2 cellular contexts compared by ENCODE assay signal in the genomic region with DNA sequence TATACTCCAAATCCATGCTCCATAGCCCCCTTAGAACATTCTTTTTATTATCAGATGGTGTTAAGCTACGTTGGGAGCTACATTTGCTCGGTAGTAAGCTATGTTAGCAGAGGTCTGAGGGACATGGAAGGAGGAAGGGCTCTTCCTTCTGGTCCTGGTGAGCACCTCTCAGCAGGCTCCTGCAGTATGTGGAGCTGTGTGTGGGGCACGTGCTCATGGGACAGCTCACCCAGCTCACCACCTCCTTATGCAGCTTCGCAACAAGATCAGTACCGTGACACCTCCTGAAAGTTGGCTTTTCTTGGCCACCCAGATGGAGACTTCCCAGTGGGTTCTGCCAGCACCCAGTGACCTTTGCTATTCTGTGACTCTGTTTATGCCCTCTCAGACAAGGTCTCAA.
TF ChIP-seq lines count a peak whose summit lies in the region.

No MANE protein-coding gene starts in this region.

TF ChIP-seq in GM23338, 12 proteins besides CTCF, POLR2A, EP300 and RAD21:
- TF ChIP-seq EZH2phosphoT487 (IDR thresholded peaks at IDR 0.05; ENCODE audit: unreplicated experiment): no peak
- no peak for TF ChIP-seq NANOG (IDR thresholded peaks at IDR 0.05; ENCODE audit: borderline replicate concordance)
- TF ChIP-seq, protein P1, sequence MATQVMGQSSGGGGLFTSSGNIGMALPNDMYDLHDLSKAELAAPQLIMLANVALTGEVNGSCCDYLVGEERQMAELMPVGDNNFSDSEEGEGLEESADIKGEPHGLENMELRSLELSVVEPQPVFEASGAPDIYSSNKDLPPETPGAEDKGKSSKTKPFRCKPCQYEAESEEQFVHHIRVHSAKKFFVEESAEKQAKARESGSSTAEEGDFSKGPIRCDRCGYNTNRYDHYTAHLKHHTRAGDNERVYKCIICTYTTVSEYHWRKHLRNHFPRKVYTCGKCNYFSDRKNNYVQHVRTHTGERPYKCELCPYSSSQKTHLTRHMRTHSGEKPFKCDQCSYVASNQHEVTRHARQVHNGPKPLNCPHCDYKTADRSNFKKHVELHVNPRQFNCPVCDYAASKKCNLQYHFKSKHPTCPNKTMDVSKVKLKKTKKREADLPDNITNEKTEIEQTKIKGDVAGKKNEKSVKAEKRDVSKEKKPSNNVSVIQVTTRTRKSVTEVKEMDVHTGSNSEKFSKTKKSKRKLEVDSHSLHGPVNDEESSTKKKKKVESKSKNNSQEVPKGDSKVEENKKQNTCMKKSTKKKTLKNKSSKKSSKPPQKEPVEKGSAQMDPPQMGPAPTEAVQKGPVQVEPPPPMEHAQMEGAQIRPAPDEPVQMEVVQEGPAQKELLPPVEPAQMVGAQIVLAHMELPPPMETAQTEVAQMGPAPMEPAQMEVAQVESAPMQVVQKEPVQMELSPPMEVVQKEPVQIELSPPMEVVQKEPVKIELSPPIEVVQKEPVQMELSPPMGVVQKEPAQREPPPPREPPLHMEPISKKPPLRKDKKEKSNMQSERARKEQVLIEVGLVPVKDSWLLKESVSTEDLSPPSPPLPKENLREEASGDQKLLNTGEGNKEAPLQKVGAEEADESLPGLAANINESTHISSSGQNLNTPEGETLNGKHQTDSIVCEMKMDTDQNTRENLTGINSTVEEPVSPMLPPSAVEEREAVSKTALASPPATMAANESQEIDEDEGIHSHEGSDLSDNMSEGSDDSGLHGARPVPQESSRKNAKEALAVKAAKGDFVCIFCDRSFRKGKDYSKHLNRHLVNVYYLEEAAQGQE (IDR thresholded peaks at IDR 0.05; ENCODE audit: unreplicated experiment): no peak
TF ChIP-seq in GM23338: peak in this region for 0.

TF ChIP-seq in K562, 482 proteins besides CTCF, POLR2A, EP300 and RAD21:
- TF ChIP-seq ZNF586 (CRISPR knock-in tag; conservative IDR thresholded peaks at IDR 0.05) (no peak), SREBF1 (IDR thresholded peaks at IDR 0.05; ENCODE audit: borderline replicate concordance, low read depth, low read length) (no peak), ZNF695 (CRISPR knock-in tag; IDR thresholded peaks at IDR 0.05) (no peak), ADNP (tag; IDR thresholded peaks at IDR 0.05) (no peak), CCAR2 (IDR thresholded peaks at IDR 0.05; ENCODE audit: low read depth, low read length) (no peak)
- TF ChIP-seq, protein P2, sequence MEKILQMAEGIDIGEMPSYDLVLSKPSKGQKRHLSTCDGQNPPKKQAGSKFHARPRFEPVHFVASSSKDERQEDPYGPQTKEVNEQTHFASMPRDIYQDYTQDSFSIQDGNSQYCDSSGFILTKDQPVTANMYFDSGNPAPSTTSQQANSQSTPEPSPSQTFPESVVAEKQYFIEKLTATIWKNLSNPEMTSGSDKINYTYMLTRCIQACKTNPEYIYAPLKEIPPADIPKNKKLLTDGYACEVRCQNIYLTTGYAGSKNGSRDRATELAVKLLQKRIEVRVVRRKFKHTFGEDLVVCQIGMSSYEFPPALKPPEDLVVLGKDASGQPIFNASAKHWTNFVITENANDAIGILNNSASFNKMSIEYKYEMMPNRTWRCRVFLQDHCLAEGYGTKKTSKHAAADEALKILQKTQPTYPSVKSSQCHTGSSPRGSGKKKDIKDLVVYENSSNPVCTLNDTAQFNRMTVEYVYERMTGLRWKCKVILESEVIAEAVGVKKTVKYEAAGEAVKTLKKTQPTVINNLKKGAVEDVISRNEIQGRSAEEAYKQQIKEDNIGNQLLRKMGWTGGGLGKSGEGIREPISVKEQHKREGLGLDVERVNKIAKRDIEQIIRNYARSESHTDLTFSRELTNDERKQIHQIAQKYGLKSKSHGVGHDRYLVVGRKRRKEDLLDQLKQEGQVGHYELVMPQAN (IDR thresholded peaks at IDR 0.05; ENCODE audit: borderline replicate concordance): no peak
